ENCODE assay signal across 1 cellular context in the genomic region with DNA sequence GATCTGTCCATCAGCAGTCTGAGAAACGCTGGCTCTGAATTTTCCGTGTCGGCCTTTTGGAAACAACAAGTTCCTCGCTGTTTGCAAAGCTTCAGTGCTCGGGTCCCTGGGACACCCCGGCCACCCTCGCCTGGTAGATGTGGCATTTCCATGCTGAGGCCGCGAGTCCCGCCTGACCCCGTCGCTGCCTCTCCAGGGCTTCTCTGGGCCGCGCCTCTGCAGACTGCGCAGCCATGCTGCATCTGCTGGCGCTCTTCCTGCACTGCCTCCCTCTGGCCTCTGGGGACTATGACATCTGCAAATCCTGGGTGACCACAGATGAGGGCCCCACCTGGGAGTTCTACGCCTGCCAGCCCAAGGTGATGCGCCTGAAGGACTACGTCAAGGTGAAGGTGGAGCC.
TF ChIP-seq lines count a peak whose summit lies in the region.

No MANE protein-coding gene starts in this region.

TF ChIP-seq in H1, 55 proteins besides CTCF, POLR2A, EP300 and RAD21:
- TF ChIP-seq RBBP5 (IDR thresholded peaks at IDR 0.05; ENCODE audit: borderline replicate concordance, low read depth, low read length) (no peak), ASH2L (IDR thresholded peaks at IDR 0.05; ENCODE audit: low read length) (no peak), BCL11A (IDR thresholded peaks at IDR 0.05; ENCODE audit: low read depth in 2 of 2, low read length in 2 of 2) (no peak), GTF2F1 (IDR thresholded peaks at IDR 0.05; ENCODE audit: borderline replicate concordance, low read depth, low read length) (no peak), SP4 (IDR thresholded peaks at IDR 0.05; ENCODE audit: low read length) (no peak), CEBPB (IDR thresholded peaks at IDR 0.05; ENCODE audit: low read depth, low read length) (no peak), CTBP2 (IDR thresholded peaks at IDR 0.05; ENCODE audit: borderline replicate concordance, insufficient read depth, insufficient read length, low read length) (no peak), SIRT6 (IDR thresholded peaks at IDR 0.05; ENCODE audit: low read length) (no peak), KDM1A (IDR thresholded peaks at IDR 0.05; ENCODE audit: borderline replicate concordance, low read length) (no peak), FOSL1 (IDR thresholded peaks at IDR 0.05; ENCODE audit: insufficient read depth, low read depth, low read length) (no peak), BRCA1 (IDR thresholded peaks at IDR 0.05; ENCODE audit: low read depth, low read length) (no peak), GABPA (IDR thresholded peaks at IDR 0.05; ENCODE audit: borderline replicate concordance, insufficient read depth, low read length) (0 out of 2 replicates have a peak, but pooled peaks have one; percentile 29), NANOG (IDR thresholded peaks at IDR 0.05; ENCODE audit: insufficient read depth, low read depth, low read length, poor library complexity, severe bottlenecking) (no peak), JUND (IDR thresholded peaks at IDR 0.05; ENCODE audit: low read length) (no peak), RNF2 (IDR thresholded peaks at IDR 0.05; ENCODE audit: borderline replicate concordance, low read depth, low read length, missing control alignments, poor library complexity, severe bottlenecking) (no peak), TCF12 (IDR thresholded peaks at IDR 0.05; ENCODE audit: low read depth, low read length) (0 out of 2 replicates have a peak, but pooled peaks have one; percentile 50), CBX8 (IDR thresholded peaks at IDR 0.05; ENCODE audit: borderline replicate concordance, low read depth, low read length) (no peak), HDAC2 (IDR thresholded peaks at IDR 0.05; ENCODE audit: borderline replicate concordance in 1 of 2, low read depth in 2 of 2, low read length in 2 of 2) (0 out of 4 replicates have a peak, but pooled peaks of 1 of the 2 experiments have one; percentile 30), POLR2AphosphoS5 (IDR thresholded peaks at IDR 0.05; ENCODE audit: low read depth, low read length) (no peak), CHD1 (IDR thresholded peaks at IDR 0.05; ENCODE audit: low read depth, low read length) (no peak), TEAD4 (IDR thresholded peaks at IDR 0.05; ENCODE audit: low read depth, low read length) (no peak), KDM5A (IDR thresholded peaks at IDR 0.05; ENCODE audit: low read length) (no peak), SIN3A (conservative IDR thresholded peaks at IDR 0.05 in 1 of 2, IDR thresholded peaks at IDR 0.05 in 1 of 2; ENCODE audit: low read depth in 1 of 2, low read length in 2 of 2) (no peak), CREB1 (IDR thresholded peaks at IDR 0.05) (peak; percentile 58; the same call in 1 of the 2 replicates), CHD2 (IDR thresholded peaks at IDR 0.05; ENCODE audit: low read length) (no peak), SRF (IDR thresholded peaks at IDR 0.05; ENCODE audit: low read depth, low read length) (no peak), NRF1 (IDR thresholded peaks at IDR 0.05; ENCODE audit: low read depth, low read length) (no peak), TBP (IDR thresholded peaks at IDR 0.05; ENCODE audit: low read depth, low read length) (no peak), EGR1 (IDR thresholded peaks at IDR 0.05; ENCODE audit: borderline replicate concordance, low read depth, low read length) (0 out of 2 replicates have a peak, but pooled peaks have one; percentile 17), SP1 (IDR thresholded peaks at IDR 0.05; ENCODE audit: low read depth, low read length) (no peak), RXRA (IDR thresholded peaks at IDR 0.05; ENCODE audit: insufficient read depth, low read depth, low read length) (no peak), HDAC6 (IDR thresholded peaks at IDR 0.05; ENCODE audit: low read depth, low read length) (no peak), MAFK (IDR thresholded peaks at IDR 0.05; ENCODE audit: low read depth, low read length) (no peak), TAF1 (IDR thresholded peaks at IDR 0.05; ENCODE audit: low read depth, low read length) (no peak), KDM4A (IDR thresholded peaks at IDR 0.05; ENCODE audit: low read depth, low read length, severe bottlenecking) (no peak), ZNF274 (IDR thresholded peaks at IDR 0.05; ENCODE audit: borderline replicate concordance, extremely low read depth, low read length) (no peak), JUN (IDR thresholded peaks at IDR 0.05; ENCODE audit: low read depth, low read length) (no peak), PHF8 (conservative IDR thresholded peaks at IDR 0.05; ENCODE audit: low read depth, low read length) (no peak), POU5F1 (IDR thresholded peaks at IDR 0.05; ENCODE audit: low read depth, low read length) (no peak), SP2 (IDR thresholded peaks at IDR 0.05; ENCODE audit: low read length) (no peak), CBX5 (IDR thresholded peaks at IDR 0.05; ENCODE audit: low read depth, low read length) (no peak), SAP30 (IDR thresholded peaks at IDR 0.05; ENCODE audit: insufficient read depth, insufficient replicate concordance, low read length) (no peak), RFX5 (IDR thresholded peaks at IDR 0.05; ENCODE audit: borderline replicate concordance, low read depth, low read length) (no peak), TAF7 (optimal IDR thresholded peaks at IDR 0.05; ENCODE audit: borderline replicate concordance, low read depth, low read length) (no peak), BACH1 (IDR thresholded peaks at IDR 0.05; ENCODE audit: low read length) (no peak), YY1 (IDR thresholded peaks at IDR 0.05; ENCODE audit: low read depth, low read length) (peak; percentile 68; the same call in 1 of the 2 replicates), EZH2 (IDR thresholded peaks at IDR 0.05; ENCODE audit: low read depth, low read length, severe bottlenecking) (no peak)
- TF ChIP-seq, protein P1, sequence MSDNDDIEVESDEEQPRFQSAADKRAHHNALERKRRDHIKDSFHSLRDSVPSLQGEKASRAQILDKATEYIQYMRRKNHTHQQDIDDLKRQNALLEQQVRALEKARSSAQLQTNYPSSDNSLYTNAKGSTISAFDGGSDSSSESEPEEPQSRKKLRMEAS (IDR thresholded peaks at IDR 0.05) = no peak; the same call in 1 of the 2 replicates
- TF ChIP-seq, protein P2, sequence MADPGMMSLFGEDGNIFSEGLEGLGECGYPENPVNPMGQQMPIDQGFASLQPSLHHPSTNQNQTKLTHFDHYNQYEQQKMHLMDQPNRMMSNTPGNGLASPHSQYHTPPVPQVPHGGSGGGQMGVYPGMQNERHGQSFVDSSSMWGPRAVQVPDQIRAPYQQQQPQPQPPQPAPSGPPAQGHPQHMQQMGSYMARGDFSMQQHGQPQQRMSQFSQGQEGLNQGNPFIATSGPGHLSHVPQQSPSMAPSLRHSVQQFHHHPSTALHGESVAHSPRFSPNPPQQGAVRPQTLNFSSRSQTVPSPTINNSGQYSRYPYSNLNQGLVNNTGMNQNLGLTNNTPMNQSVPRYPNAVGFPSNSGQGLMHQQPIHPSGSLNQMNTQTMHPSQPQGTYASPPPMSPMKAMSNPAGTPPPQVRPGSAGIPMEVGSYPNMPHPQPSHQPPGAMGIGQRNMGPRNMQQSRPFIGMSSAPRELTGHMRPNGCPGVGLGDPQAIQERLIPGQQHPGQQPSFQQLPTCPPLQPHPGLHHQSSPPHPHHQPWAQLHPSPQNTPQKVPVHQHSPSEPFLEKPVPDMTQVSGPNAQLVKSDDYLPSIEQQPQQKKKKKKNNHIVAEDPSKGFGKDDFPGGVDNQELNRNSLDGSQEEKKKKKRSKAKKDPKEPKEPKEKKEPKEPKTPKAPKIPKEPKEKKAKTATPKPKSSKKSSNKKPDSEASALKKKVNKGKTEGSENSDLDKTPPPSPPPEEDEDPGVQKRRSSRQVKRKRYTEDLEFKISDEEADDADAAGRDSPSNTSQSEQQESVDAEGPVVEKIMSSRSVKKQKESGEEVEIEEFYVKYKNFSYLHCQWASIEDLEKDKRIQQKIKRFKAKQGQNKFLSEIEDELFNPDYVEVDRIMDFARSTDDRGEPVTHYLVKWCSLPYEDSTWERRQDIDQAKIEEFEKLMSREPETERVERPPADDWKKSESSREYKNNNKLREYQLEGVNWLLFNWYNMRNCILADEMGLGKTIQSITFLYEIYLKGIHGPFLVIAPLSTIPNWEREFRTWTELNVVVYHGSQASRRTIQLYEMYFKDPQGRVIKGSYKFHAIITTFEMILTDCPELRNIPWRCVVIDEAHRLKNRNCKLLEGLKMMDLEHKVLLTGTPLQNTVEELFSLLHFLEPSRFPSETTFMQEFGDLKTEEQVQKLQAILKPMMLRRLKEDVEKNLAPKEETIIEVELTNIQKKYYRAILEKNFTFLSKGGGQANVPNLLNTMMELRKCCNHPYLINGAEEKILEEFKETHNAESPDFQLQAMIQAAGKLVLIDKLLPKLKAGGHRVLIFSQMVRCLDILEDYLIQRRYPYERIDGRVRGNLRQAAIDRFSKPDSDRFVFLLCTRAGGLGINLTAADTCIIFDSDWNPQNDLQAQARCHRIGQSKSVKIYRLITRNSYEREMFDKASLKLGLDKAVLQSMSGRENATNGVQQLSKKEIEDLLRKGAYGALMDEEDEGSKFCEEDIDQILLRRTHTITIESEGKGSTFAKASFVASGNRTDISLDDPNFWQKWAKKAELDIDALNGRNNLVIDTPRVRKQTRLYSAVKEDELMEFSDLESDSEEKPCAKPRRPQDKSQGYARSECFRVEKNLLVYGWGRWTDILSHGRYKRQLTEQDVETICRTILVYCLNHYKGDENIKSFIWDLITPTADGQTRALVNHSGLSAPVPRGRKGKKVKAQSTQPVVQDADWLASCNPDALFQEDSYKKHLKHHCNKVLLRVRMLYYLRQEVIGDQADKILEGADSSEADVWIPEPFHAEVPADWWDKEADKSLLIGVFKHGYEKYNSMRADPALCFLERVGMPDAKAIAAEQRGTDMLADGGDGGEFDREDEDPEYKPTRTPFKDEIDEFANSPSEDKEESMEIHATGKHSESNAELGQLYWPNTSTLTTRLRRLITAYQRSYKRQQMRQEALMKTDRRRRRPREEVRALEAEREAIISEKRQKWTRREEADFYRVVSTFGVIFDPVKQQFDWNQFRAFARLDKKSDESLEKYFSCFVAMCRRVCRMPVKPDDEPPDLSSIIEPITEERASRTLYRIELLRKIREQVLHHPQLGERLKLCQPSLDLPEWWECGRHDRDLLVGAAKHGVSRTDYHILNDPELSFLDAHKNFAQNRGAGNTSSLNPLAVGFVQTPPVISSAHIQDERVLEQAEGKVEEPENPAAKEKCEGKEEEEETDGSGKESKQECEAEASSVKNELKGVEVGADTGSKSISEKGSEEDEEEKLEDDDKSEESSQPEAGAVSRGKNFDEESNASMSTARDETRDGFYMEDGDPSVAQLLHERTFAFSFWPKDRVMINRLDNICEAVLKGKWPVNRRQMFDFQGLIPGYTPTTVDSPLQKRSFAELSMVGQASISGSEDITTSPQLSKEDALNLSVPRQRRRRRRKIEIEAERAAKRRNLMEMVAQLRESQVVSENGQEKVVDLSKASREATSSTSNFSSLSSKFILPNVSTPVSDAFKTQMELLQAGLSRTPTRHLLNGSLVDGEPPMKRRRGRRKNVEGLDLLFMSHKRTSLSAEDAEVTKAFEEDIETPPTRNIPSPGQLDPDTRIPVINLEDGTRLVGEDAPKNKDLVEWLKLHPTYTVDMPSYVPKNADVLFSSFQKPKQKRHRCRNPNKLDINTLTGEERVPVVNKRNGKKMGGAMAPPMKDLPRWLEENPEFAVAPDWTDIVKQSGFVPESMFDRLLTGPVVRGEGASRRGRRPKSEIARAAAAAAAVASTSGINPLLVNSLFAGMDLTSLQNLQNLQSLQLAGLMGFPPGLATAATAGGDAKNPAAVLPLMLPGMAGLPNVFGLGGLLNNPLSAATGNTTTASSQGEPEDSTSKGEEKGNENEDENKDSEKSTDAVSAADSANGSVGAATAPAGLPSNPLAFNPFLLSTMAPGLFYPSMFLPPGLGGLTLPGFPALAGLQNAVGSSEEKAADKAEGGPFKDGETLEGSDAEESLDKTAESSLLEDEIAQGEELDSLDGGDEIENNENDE (IDR thresholded peaks at IDR 0.05; ENCODE audit: insufficient replicate concordance, low read length) = no peak
- TF ChIP-seq, protein P3, sequence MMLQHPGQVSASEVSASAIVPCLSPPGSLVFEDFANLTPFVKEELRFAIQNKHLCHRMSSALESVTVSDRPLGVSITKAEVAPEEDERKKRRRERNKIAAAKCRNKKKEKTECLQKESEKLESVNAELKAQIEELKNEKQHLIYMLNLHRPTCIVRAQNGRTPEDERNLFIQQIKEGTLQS (IDR thresholded peaks at IDR 0.05; ENCODE audit: insufficient read depth, low read depth, low read length) = no peak
- TF ChIP-seq, protein P4, sequence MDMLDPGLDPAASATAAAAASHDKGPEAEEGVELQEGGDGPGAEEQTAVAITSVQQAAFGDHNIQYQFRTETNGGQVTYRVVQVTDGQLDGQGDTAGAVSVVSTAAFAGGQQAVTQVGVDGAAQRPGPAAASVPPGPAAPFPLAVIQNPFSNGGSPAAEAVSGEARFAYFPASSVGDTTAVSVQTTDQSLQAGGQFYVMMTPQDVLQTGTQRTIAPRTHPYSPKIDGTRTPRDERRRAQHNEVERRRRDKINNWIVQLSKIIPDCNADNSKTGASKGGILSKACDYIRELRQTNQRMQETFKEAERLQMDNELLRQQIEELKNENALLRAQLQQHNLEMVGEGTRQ (IDR thresholded peaks at IDR 0.05; ENCODE audit: low read length) = no peak
- TF ChIP-seq, protein P5, sequence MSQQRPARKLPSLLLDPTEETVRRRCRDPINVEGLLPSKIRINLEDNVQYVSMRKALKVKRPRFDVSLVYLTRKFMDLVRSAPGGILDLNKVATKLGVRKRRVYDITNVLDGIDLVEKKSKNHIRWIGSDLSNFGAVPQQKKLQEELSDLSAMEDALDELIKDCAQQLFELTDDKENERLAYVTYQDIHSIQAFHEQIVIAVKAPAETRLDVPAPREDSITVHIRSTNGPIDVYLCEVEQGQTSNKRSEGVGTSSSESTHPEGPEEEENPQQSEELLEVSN (IDR thresholded peaks at IDR 0.05) = no peak
- TF ChIP-seq, protein P6, sequence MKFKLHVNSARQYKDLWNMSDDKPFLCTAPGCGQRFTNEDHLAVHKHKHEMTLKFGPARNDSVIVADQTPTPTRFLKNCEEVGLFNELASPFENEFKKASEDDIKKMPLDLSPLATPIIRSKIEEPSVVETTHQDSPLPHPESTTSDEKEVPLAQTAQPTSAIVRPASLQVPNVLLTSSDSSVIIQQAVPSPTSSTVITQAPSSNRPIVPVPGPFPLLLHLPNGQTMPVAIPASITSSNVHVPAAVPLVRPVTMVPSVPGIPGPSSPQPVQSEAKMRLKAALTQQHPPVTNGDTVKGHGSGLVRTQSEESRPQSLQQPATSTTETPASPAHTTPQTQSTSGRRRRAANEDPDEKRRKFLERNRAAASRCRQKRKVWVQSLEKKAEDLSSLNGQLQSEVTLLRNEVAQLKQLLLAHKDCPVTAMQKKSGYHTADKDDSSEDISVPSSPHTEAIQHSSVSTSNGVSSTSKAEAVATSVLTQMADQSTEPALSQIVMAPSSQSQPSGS (IDR thresholded peaks at IDR 0.05; ENCODE audit: low read length) = no peak
